In genomic region chr2:3198671-3199192, GRCh38 we compare ENCODE assay signal across 7 cellular contexts.
DNase-seq lines count a peak whose midpoint lies in the region; ATAC-seq, FAIRE-seq and TF ChIP-seq lines count a peak whose summit lies in the region.
"Not testable (repeated sequence)": the region's sequence is repeated elsewhere in the genome, so short reads cannot be mapped to it uniquely, and the experiment has no call there.

No MANE protein-coding gene starts in this region.

- H3K27ac Mint-ChIP-seq in CD4-positive, alpha-beta memory T cell = peak overlapping the region in 3 of 7 donors; percentile 39 to 88 (median 72)
- peak overlapping the region; percentile 83 for H3K27ac Mint-ChIP-seq in WTC11
- peak overlapping the region; percentile 82 for H3K27ac Mint-ChIP-seq in activated T-cell treated with anti-CD3 and anti-CD28 coated beads, Interleukin-2, amount 50 U/mL, for 72 hours
- peak overlapping the region in 5 of 6 donors; percentile 27 to 90 (median 77) for H3K27ac Mint-ChIP-seq in immature natural killer cell
- peak overlapping the region; percentile 43 to 79 for H3K27ac Mint-ChIP-seq in natural killer cell treated with Interleukin-12 subunit alpha and Interleukin-12 subunit beta and Interleukin-15 and Interleukin-18, amount 100 ng/mL, for 72 hours

- not testable (repeated sequence) for H2BK20ac ChIP-seq in H1 (ENCODE audit: low read length)

- DNase-seq in CD4-positive, alpha-beta memory T cell; WTC11 (ENCODE audit: low spot score); activated T-cell treated with anti-CD3 and anti-CD28 coated beads, Interleukin-2, amount 50 U/mL, for 72 hours; H1 (ENCODE audit: low read depth in 1 of 2, low spot score in 2 of 2); immature natural killer cell; natural killer cell treated with Interleukin-12 subunit alpha and Interleukin-12 subunit beta and Interleukin-15 and Interleukin-18, amount 100 ng/mL, for 72 hours (ENCODE audit: low spot score): not testable (repeated sequence)

- TF ChIP-seq EP300 in H1 (IDR thresholded peaks at IDR 0.05; ENCODE audit: borderline replicate concordance in 1 of 2, low read depth in 2 of 2, low read length in 2 of 2) = peak; percentile 48 to 78; a peak in 2 of 3 replicates

- not testable (repeated sequence) for H3K14ac ChIP-seq in H1 (ENCODE audit: insufficient read length)

- not testable (repeated sequence) for H3K23me2 ChIP-seq in H1 (ENCODE audit: low read depth, low read length)

- H3K9ac ChIP-seq in HUES64 (ENCODE audit: low read depth, low read length); H1 (replicated peaks in 1 of 4; ENCODE audit: extremely low read depth in 1 of 4, low read depth in 3 of 4, low read length in 3 of 4): not testable (repeated sequence)

- not testable (repeated sequence) for H3K27ac ChIP-seq in CD4-positive, alpha-beta memory T cell (ENCODE audit: low read depth, low read length)
- H3K27ac ChIP-seq in HUES64 (ENCODE audit: low read depth, low read length) (peak overlapping the region; percentile 66; the same call in 1 of the 2 replicates), H1 (ENCODE audit: low read depth, low read length) (peak overlapping the region; percentile 68; the same call in 1 of the 2 replicates)

- intact Hi-C loops in CD4-positive, alpha-beta memory T cell (cut with micrococcal nuclease) = not testable (repeated sequence)

- not testable (repeated sequence) for H3K79me1 ChIP-seq in H1 (ENCODE audit: low read depth, low read length)

- not testable (repeated sequence) for TF ChIP-seq CTCF in WTC11 (IDR thresholded peaks at IDR 0.05); H1 (IDR thresholded peaks at IDR 0.05; ENCODE audit: control extremely low read depth in 1 of 3, insufficient read depth in 1 of 3, low read depth in 1 of 3, low read length in 3 of 3)

- peaks cover 10% of the 10 kb centered on the region for H3K36me3 ChIP-seq in CD4-positive, alpha-beta memory T cell (ENCODE audit: insufficient read depth, low read length)
- H3K36me3 ChIP-seq in HUES64 (ENCODE audit: insufficient read depth, low read length) = peaks cover 14% of the 10 kb centered on the region
- not testable (repeated sequence) for H3K36me3 ChIP-seq in H1 (ENCODE audit: control insufficient read depth in 2 of 4, insufficient read depth in 4 of 4, low read length in 3 of 4)

- not testable (repeated sequence) for TF ChIP-seq RAD21 in H1 (IDR thresholded peaks at IDR 0.05 in 1 of 2, conservative IDR thresholded peaks at IDR 0.05 in 1 of 2; ENCODE audit: low read depth in 2 of 2, low read length in 2 of 2)

- not testable (repeated sequence) for H3K4me2 ChIP-seq in H1 (ENCODE audit: insufficient read depth in 1 of 2, low read depth in 2 of 2, low read length in 2 of 2)

- CTCF ChIA-PET in CD4-positive, alpha-beta memory T cell (lab: Charles Lee; ENCODE audit: partially characterized antibody) = interaction anchor here (1.0 kb wide), 1 partner anchor 75 kb away, joined by 3 read pairs; no protein-coding TSS in a partner anchor
- CTCF ChIA-PET in WTC11 (lab: Charles Lee) (interaction anchor here (0.5 to 1.8 kb wide), 7 partner anchors 17 to 129 kb away, joined by 3 to 6 read pairs (median 3); no protein-coding TSS in a partner anchor), H1 (lab: Charles Lee; ENCODE audit: partially characterized antibody) (interaction anchor here (0.6 to 1.8 kb wide), 9 partner anchors 9 to 384 kb away, joined by 3 to 10 read pairs (median 3); partner anchors contain the start of genes EIPR1 and TRAPPC12)

- H3K4me3 Mint-ChIP-seq in CD4-positive, alpha-beta memory T cell = peak overlapping the region; percentile 50 to 79 (median 74)
- H3K4me3 Mint-ChIP-seq in WTC11 = peak overlapping the region; percentile 16; the same call in 1 of the 2 replicates
- H3K4me3 Mint-ChIP-seq in activated T-cell treated with anti-CD3 and anti-CD28 coated beads, Interleukin-2, amount 50 U/mL, for 72 hours = peak overlapping the region in 1 of 2 donors; percentile 70
- not testable (repeated sequence) for H3K4me3 Mint-ChIP-seq in immature natural killer cell; natural killer cell treated with Interleukin-12 subunit alpha and Interleukin-12 subunit beta and Interleukin-15 and Interleukin-18, amount 100 ng/mL, for 72 hours

- POLR2A ChIA-PET in CD4-positive, alpha-beta memory T cell (lab: Charles Lee; ENCODE audit: partially characterized antibody); WTC11 (lab: Charles Lee); H1 (lab: Charles Lee; ENCODE audit: partially characterized antibody): not testable (repeated sequence)

- H3K9me3 Mint-ChIP-seq in CD4-positive, alpha-beta memory T cell; activated T-cell treated with anti-CD3 and anti-CD28 coated beads, Interleukin-2, amount 50 U/mL, for 72 hours; immature natural killer cell; natural killer cell treated with Interleukin-12 subunit alpha and Interleukin-12 subunit beta and Interleukin-15 and Interleukin-18, amount 100 ng/mL, for 72 hours: not testable (repeated sequence)
- H3K9me3 Mint-ChIP-seq in WTC11 = peaks cover 14% of the 10 kb centered on the region

- FAIRE-seq in H1 (lab: Jason Lieb, UNC) = peak; percentile 58

- H4K20me1 ChIP-seq in H1 (replicated peaks in 1 of 2; ENCODE audit: control insufficient read depth in 1 of 2, insufficient read depth in 2 of 2, low read length in 2 of 2) = not testable (repeated sequence)

- not testable (repeated sequence) for H2BK120ac ChIP-seq in H1 (replicated peaks; ENCODE audit: low read depth, low read length)

- not testable (repeated sequence) for H3K18ac ChIP-seq in H1 (ENCODE audit: extremely low read depth, low read length)

- H3K4me3 ChIP-seq in CD4-positive, alpha-beta memory T cell (ENCODE audit: low read length in 2 of 2); HUES64 (ENCODE audit: low read length); H1 (ENCODE audit: extremely low read depth in 1 of 4, insufficient read depth in 2 of 4, low read depth in 3 of 4, low read length in 4 of 4): not testable (repeated sequence)

- not testable (repeated sequence) for H2BK12ac ChIP-seq in H1 (ENCODE audit: low read depth, low read length)

- H3K56ac ChIP-seq in H1 (replicated peaks; ENCODE audit: insufficient read length, low read depth, low read length) = not testable (repeated sequence)

- not testable (repeated sequence) for H3K9me3 ChIP-seq in CD4-positive, alpha-beta memory T cell (ENCODE audit: control insufficient read depth in 1 of 2, low read length in 2 of 2); HUES64 (ENCODE audit: insufficient read depth, low read depth, low read length); H1 (ENCODE audit: insufficient read depth in 2 of 2, low read depth in 1 of 2, low read length in 1 of 2)

- not testable (repeated sequence) for H4K91ac ChIP-seq in H1 (replicated peaks; ENCODE audit: insufficient read length, low read length)

- 79% methylated on average over 7 of the region's 10 CpGs for WGBS in HUES64
- WGBS in H1 (ENCODE audit: extremely low coverage in 1 of 2, insufficient coverage in 1 of 2, insufficient read length in 1 of 2, insufficient replicate concordance in 2 of 2, low coverage in 1 of 2, low lambda C conversion rate in 2 of 2, missing lambda C conversion rate in 1 of 2), 2 experiments = 70% methylated on average over 7 of the region's 10 CpGs; no CpG with 5 or more reads in 1 of the 2 experiments

- H4K8ac ChIP-seq in H1 (ENCODE audit: extremely low read depth, insufficient read depth, low read length) = not testable (repeated sequence)

- H2AK5ac ChIP-seq in H1 (ENCODE audit: low read depth, low read length) = not testable (repeated sequence)

- not testable (repeated sequence) for H4K5ac ChIP-seq in H1 (ENCODE audit: insufficient read length, low read depth, low read length)

- not testable (repeated sequence) for H2AFZ ChIP-seq in H1 (ENCODE audit: low read length)

- H2BK15ac ChIP-seq in H1 (ENCODE audit: low read length) = not testable (repeated sequence)

- peaks cover 34% of the 10 kb centered on the region in 2 donors for H3K36me3 Mint-ChIP-seq in CD4-positive, alpha-beta memory T cell
- peaks cover 29% of the 10 kb centered on the region for H3K36me3 Mint-ChIP-seq in WTC11
- H3K36me3 Mint-ChIP-seq in activated T-cell treated with anti-CD3 and anti-CD28 coated beads, Interleukin-2, amount 50 U/mL, for 72 hours (ENCODE audit: insufficient read depth in 2 of 2); natural killer cell treated with Interleukin-12 subunit alpha and Interleukin-12 subunit beta and Interleukin-15 and Interleukin-18, amount 100 ng/mL, for 72 hours: not testable (repeated sequence)
- peaks cover 0 to 13% (median 7%) of the 10 kb centered on the region in 3 donors for H3K36me3 Mint-ChIP-seq in immature natural killer cell

- not testable (repeated sequence) for H3K27me3 Mint-ChIP-seq in CD4-positive, alpha-beta memory T cell; WTC11 (ENCODE audit: low read depth); activated T-cell treated with anti-CD3 and anti-CD28 coated beads, Interleukin-2, amount 50 U/mL, for 72 hours (ENCODE audit: low read depth); immature natural killer cell (ENCODE audit: low read depth in 3 of 3); natural killer cell treated with Interleukin-12 subunit alpha and Interleukin-12 subunit beta and Interleukin-15 and Interleukin-18, amount 100 ng/mL, for 72 hours

- ATAC-seq in WTC11; activated T-cell treated with anti-CD3 and anti-CD28 coated beads, Interleukin-2, amount 50 U/mL, for 72 hours (replicated peaks in 1 of 2); natural killer cell treated with Interleukin-12 subunit alpha and Interleukin-12 subunit beta and Interleukin-15 and Interleukin-18, amount 100 ng/mL, for 72 hours: not testable (repeated sequence)

- H3K4ac ChIP-seq in H1 (replicated peaks; ENCODE audit: insufficient read length, low read depth, low read length) = not testable (repeated sequence)

- not testable (repeated sequence) for H3K4me1 Mint-ChIP-seq in CD4-positive, alpha-beta memory T cell; activated T-cell treated with anti-CD3 and anti-CD28 coated beads, Interleukin-2, amount 50 U/mL, for 72 hours (ENCODE audit: low read depth)
- peaks cover 33% of the 10 kb centered on the region for H3K4me1 Mint-ChIP-seq in WTC11
- H3K4me1 Mint-ChIP-seq in immature natural killer cell = peaks cover 38 to 54% of the 10 kb centered on the region in 2 donors
- peaks cover 50 to 61% of the 10 kb centered on the region in 2 donors for H3K4me1 Mint-ChIP-seq in natural killer cell treated with Interleukin-12 subunit alpha and Interleukin-12 subunit beta and Interleukin-15 and Interleukin-18, amount 100 ng/mL, for 72 hours (ENCODE audit: low read depth in 2 of 2)

- H3K79me2 ChIP-seq in H1 (ENCODE audit: control insufficient read depth in 1 of 2, insufficient read depth in 2 of 2, low read length in 2 of 2) = not testable (repeated sequence)

- not testable (repeated sequence) for H2BK5ac ChIP-seq in H1 (ENCODE audit: low read depth, low read length)

- not testable (repeated sequence) for H3K23ac ChIP-seq in H1 (ENCODE audit: insufficient read length)

- not testable (repeated sequence) for H3K4me1 ChIP-seq in CD4-positive, alpha-beta memory T cell (ENCODE audit: insufficient read depth, low read length); HUES64 (ENCODE audit: insufficient read depth, low read length)
- peaks cover 4 to 16% (median 7%) of the 10 kb centered on the region in 4 experiments for H3K4me1 ChIP-seq in H1 (replicated peaks in 1 of 4; ENCODE audit: control insufficient read depth in 3 of 4, insufficient read depth in 4 of 4, low read length in 3 of 4)

- not testable (repeated sequence) for TF ChIP-seq POLR2A in H1 (IDR thresholded peaks at IDR 0.05; ENCODE audit: control extremely low read depth in 1 of 2, low read depth in 2 of 2, low read length in 2 of 2)

- not testable (repeated sequence) for H3K27me3 ChIP-seq in CD4-positive, alpha-beta memory T cell (ENCODE audit: insufficient read depth, low read length); HUES64 (ENCODE audit: insufficient read depth, low read length); H1 (replicated peaks in 1 of 4; ENCODE audit: control insufficient read depth in 3 of 4, extremely low read depth in 1 of 4, insufficient read depth in 3 of 4, low read length in 3 of 4)
